8 cellular contexts compared by ENCODE assay signal in the genomic region with DNA sequence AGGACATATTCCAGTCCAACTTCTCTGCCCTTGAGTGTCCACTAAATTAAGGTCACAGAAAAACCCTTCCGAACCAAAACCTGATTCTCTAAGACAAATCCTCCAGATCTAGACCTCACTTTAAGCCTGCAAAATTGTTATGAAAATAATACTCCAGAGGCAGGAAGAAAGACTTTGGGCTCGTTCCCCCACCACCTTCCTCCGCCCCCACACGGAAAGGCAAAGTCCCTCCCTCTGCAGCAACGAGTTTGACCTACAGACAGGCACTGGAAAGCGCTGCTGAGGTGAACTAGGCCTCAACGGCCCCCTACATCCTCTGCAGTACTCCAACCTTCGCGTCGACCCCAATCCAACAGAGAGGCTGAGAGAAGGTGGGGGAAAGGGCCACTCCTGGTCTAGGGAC. TPM values are rescaled to one million over a fixed set of nuclear protein-coding genes. Genes with fewer than 3 reads are reported as not detected.
DNase-seq lines count a peak whose midpoint lies in the region; ATAC-seq and TF ChIP-seq lines count a peak whose summit lies in the region.

No MANE protein-coding gene starts in this region.

- peak overlapping the region; percentile 95 for H3K4me3 Mint-ChIP-seq in glutamatergic neuron (ENCODE audit: unreplicated experiment)

- H3K4me1 Mint-ChIP-seq in glutamatergic neuron (ENCODE audit: low read depth, unreplicated experiment), result peaks cover 7% of the 10 kb centered on the region

- H3K36me3 ChIP-seq in parathyroid adenoma (ENCODE audit: control insufficient read depth, insufficient read depth, low read length) (no peaks in the 10 kb centered on the region), urinary bladder (ENCODE audit: insufficient read depth) (peaks cover 5% of the 10 kb centered on the region)

- CTCF ChIA-PET in AG04450 (lab: Charles Lee), result interaction anchor here (0.7 to 2.2 kb wide), 2 partner anchors 28 to 71 kb away, joined by 3 to 6 read pairs; no protein-coding TSS in a partner anchor

- H3K4me2 ChIP-seq in parathyroid adenoma (ENCODE audit: low read length), result peak overlapping the region; percentile 82

- H3K9me3 ChIP-seq in AG04450 (ENCODE audit: control insufficient read depth, insufficient read depth, low read length), result no peaks in the 10 kb centered on the region; the same call in 1 of the 2 replicates
- H3K9me3 ChIP-seq in parathyroid adenoma (ENCODE audit: control insufficient read depth, low read length), result peaks cover 2% of the 10 kb centered on the region

- H3K27me3 Mint-ChIP-seq in glutamatergic neuron (ENCODE audit: unreplicated experiment), result peaks cover 9% of the 10 kb centered on the region

- TF ChIP-seq CTCF in AG04450 (IDR thresholded peaks at IDR 0.05; ENCODE audit: low read depth, low read length), result no peak
- TF ChIP-seq CTCF in glutamatergic neuron (IDR thresholded peaks at IDR 0.05; ENCODE audit: partially characterized antibody, unreplicated experiment), result no peak
- no peak for TF ChIP-seq CTCF in parathyroid adenoma (IDR thresholded peaks at IDR 0.05)

- ATAC-seq in GM18870 (IDR thresholded peaks at IDR 0.05; ENCODE audit: unreplicated experiment) (peak; percentile 45), HG03097 (IDR thresholded peaks at IDR 0.05; ENCODE audit: low FRiP score, unreplicated experiment) (peak; percentile 53)

- H3K79me2 ChIP-seq in parathyroid adenoma, result peaks cover 22% of the 10 kb centered on the region

- H3K9ac ChIP-seq in parathyroid adenoma, result peak overlapping the region; percentile 89

- no peaks in the 10 kb centered on the region for H3K36me3 Mint-ChIP-seq in glutamatergic neuron (ENCODE audit: unreplicated experiment)

- DNase-seq in AG04450 (ENCODE audit: low read depth, low spot score) (no peak), OCI-M1 (lab: John Stamatoyannopoulos, UW) (peak; percentile 63), glutamatergic neuron (peak; percentile 30)
- DNase-seq in activated naive CD4-positive, alpha-beta T cell treated with Interleukin-2 at 50 U/mL for 16 hours, result peak; percentile 58

- H3K9me3 Mint-ChIP-seq in glutamatergic neuron (ENCODE audit: unreplicated experiment), result peaks cover 4% of the 10 kb centered on the region

- WGBS in urinary bladder, result 6% methylated on average over 10 of the region's 10 CpGs

- POLR2A ChIA-PET in AG04450 (lab: Yijun Ruan, JAX), result interaction anchor here (1.7 kb wide), 1 partner anchor 12 kb away, joined by 6 read pairs; a partner anchor contains a TSS

- H3K4me3 ChIP-seq in AG04450 (ENCODE audit: low read depth, low read length) (peak overlapping the region; percentile 84), parathyroid adenoma (ENCODE audit: low read depth, low read length) (peak overlapping the region; percentile 96), urinary bladder (ENCODE audit: low read depth, low read length) (peak overlapping the region; percentile 71)

- H2AFZ ChIP-seq in parathyroid adenoma, result peak overlapping the region; percentile 94

- peak overlapping the region; percentile 31 for H3K27ac ChIP-seq in AG04450 (ENCODE audit: low read depth, low read length)
- peak overlapping the region; percentile 91 for H3K27ac ChIP-seq in parathyroid adenoma
- peak overlapping the region; percentile 85 for H3K27ac ChIP-seq in urinary bladder (ENCODE audit: low read depth)

- peaks cover 9% of the 10 kb centered on the region for H3K4me1 ChIP-seq in parathyroid adenoma
- no peaks in the 10 kb centered on the region for H3K4me1 ChIP-seq in urinary bladder (ENCODE audit: insufficient read depth)

- peak overlapping the region; percentile 85 for H3K27ac Mint-ChIP-seq in glutamatergic neuron (ENCODE audit: unreplicated experiment)

- no peaks in the 10 kb centered on the region for H3K27me3 ChIP-seq in AG04450 (ENCODE audit: control insufficient read depth, insufficient read depth, low read length)
- no peaks in the 10 kb centered on the region for H3K27me3 ChIP-seq in parathyroid adenoma (ENCODE audit: control insufficient read depth, insufficient read depth, low read length)

RNA-seq across cellular contexts. Expression of a gene that starts 0.8 kb away (rescaled TPM):
- 396 and 519 TPM in 2 replicates for polyA plus RNA-seq in AG04450 (2011; rRNA removed)
- polyA minus RNA-seq in AG04450 (2011; rRNA and poly(A)+ RNA removed), result 120 and 126 TPM in 2 replicates
- total RNA-seq in glutamatergic neuron (ENCODE audit: unreplicated experiment), result 220 TPM
- total RNA-seq in urinary bladder, result 69.8 TPM
- 285 TPM for polyA plus RNA-seq in urinary bladder

RNA-seq across cellular contexts. Expression of a gene that starts 12.7 kb away (rescaled TPM):
- 61.1 and 70.1 TPM in 2 replicates for polyA plus RNA-seq in AG04450 (2011; rRNA removed)
- 103 and 112 TPM in 2 replicates for polyA minus RNA-seq in AG04450 (2011; rRNA and poly(A)+ RNA removed)
- total RNA-seq in glutamatergic neuron (ENCODE audit: unreplicated experiment), result 91.3 TPM
- total RNA-seq in urinary bladder, result 117 TPM
- polyA plus RNA-seq in urinary bladder, result 20.4 TPM

Comparison
In these comparisons a context has a peak if more than half of its experiments do, and no peak if none do; other contexts are left out.
1. H3K27ac ChIP-seq: peak in every context shown above with its lines; median percentile 91 in parathyroid adenoma; 85 in urinary bladder; 31 in AG04450.